8 cellular contexts compared by ENCODE assay signal in the genomic region with DNA sequence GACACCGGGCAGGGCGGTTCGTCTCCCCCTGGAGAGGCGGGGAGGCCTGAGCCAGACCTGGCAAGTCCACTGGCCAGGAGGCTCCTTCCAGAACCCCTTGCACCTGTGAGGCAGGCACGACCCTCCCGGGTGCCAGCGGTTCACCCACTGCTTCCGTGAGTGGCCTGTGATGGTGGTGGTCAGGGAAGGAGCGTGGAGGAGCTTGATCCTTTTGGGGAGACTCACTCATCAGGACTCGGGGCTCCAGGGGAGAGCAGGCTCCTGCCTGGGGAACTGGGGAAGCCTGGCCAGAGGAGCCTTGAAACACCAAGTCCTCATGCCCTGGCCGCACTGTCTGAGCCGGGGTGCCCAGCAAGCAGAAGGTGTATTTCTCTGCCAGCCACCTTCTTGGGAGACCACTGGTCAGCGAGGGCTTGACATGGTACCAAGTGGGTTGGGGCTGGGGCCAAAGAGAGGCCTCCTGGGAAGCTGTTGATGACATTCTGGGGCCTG. TPM values are rescaled to one million over a fixed set of nuclear protein-coding genes. Genes with fewer than 3 reads are reported as not detected.
DNase-seq lines count a peak whose midpoint lies in the region; FAIRE-seq and TF ChIP-seq lines count a peak whose summit lies in the region.

No MANE protein-coding gene starts in this region.

- DNase-seq in CD14-positive monocyte (ENCODE audit: low spot score), result no peak
- DNase-seq in LNCaP clone FGC (ENCODE audit: low read depth), result no peak
- DNase-seq in neural progenitor cell (ENCODE audit: low spot score), result no peak
- no peak for DNase-seq in HCEC 1CT
- DNase-seq in cerebellar nuclear complex (lab: John Stamatoyannopoulos, UW), result no peak
- DNase-seq in H54 (ENCODE audit: insufficient read length, low spot score), result no peak
- DNase-seq in D721Med (ENCODE audit: insufficient read length, low spot score), result no peak

- H3K9me3 Mint-ChIP-seq in CD14-positive monocyte (peaks cover 0 to 6% (median 0%) of the 10 kb centered on the region in 7 donors), neural progenitor cell (peaks cover 16% of the 10 kb centered on the region)

- intact Hi-C loops in CD14-positive monocyte (cut with micrococcal nuclease), result loop anchor here in 1 of 2 donors (5.0 kb wide), 1 partner anchor 32 kb away; the partner anchor contains the start of gene LAGE3

- H3K79me2 ChIP-seq in neural progenitor cell (ENCODE audit: low read depth), result peaks cover 22% of the 10 kb centered on the region

- H3K4me2 ChIP-seq in neural progenitor cell, result peak overlapping the region; percentile 86

- no peak overlapping the region for H3K27ac ChIP-seq in ectodermal cell (ENCODE audit: insufficient read depth, low read depth, low read length, poor library complexity, severe bottlenecking)
- H3K27ac ChIP-seq in neural progenitor cell, result no peak overlapping the region

- H3F3A ChIP-seq in neural progenitor cell (ENCODE audit: low read depth), result peaks cover 11% of the 10 kb centered on the region

- H3K4me1 ChIP-seq in ectodermal cell (ENCODE audit: control insufficient read depth, insufficient read depth, low read length) (peaks cover 4% of the 10 kb centered on the region), neural progenitor cell (no peaks in the 10 kb centered on the region)

- FAIRE-seq in H54 (lab: Jason Lieb, UNC) (no peak), D721Med (lab: Jason Lieb, UNC) (no peak)

- H3K27me3 Mint-ChIP-seq in CD14-positive monocyte (ENCODE audit: low read depth in 3 of 3), result peaks cover 0 to 13% (median 0%) of the 10 kb centered on the region in 3 donors
- peaks cover 13% of the 10 kb centered on the region for H3K27me3 Mint-ChIP-seq in neural progenitor cell (ENCODE audit: insufficient read depth, low read depth)

- peaks cover 28% of the 10 kb centered on the region for H4K20me1 ChIP-seq in neural progenitor cell (ENCODE audit: low read depth)

- 77 to 81% methylated on average over 13 of the region's 13 CpGs for WGBS in ectodermal cell, 2 experiments

- no peak for TF ChIP-seq POLR2A in H54 (IDR thresholded peaks at IDR 0.05; ENCODE audit: low read depth, low read length)

- H3K4me1 Mint-ChIP-seq in CD14-positive monocyte, result peaks cover 10% of the 10 kb centered on the region
- peaks cover 6% of the 10 kb centered on the region for H3K4me1 Mint-ChIP-seq in neural progenitor cell

- TF ChIP-seq CTCF in CD14-positive monocyte (IDR thresholded peaks at IDR 0.05) (no peak), LNCaP clone FGC (IDR thresholded peaks at IDR 0.05; ENCODE audit: control insufficient read depth, extremely low read depth, insufficient read depth) (no peak), neural progenitor cell (IDR thresholded peaks at IDR 0.05) (no peak), D721Med (IDR thresholded peaks at IDR 0.05; ENCODE audit: insufficient read depth, missing control alignments) (no peak)

- H3K9me3 ChIP-seq in ectodermal cell (ENCODE audit: control insufficient read depth, low read length) (no peaks in the 10 kb centered on the region), neural progenitor cell (ENCODE audit: low read depth) (no peaks in the 10 kb centered on the region)

- H3K27me3 ChIP-seq in ectodermal cell (ENCODE audit: control insufficient read depth, insufficient read depth, low read length, poor library complexity, severe bottlenecking) (no peaks in the 10 kb centered on the region), neural progenitor cell (no peaks in the 10 kb centered on the region)

- H3K27ac Mint-ChIP-seq in CD14-positive monocyte (peak overlapping the region in 6 of 7 donors; percentile 15 to 40 (median 32)), neural progenitor cell (no peak overlapping the region)

- H3K36me3 ChIP-seq in ectodermal cell (ENCODE audit: control insufficient read depth, insufficient read depth, low read length) (no peaks in the 10 kb centered on the region), neural progenitor cell (no peaks in the 10 kb centered on the region)

- H3K36me3 Mint-ChIP-seq in CD14-positive monocyte (peaks cover 54 to 68% of the 10 kb centered on the region in 2 donors), neural progenitor cell (peaks cover 7% of the 10 kb centered on the region)

- H3K4me3 ChIP-seq in LNCaP clone FGC (ENCODE audit: low read depth, low read length) (peak overlapping the region; percentile 70), ectodermal cell (ENCODE audit: insufficient read depth, low read depth, low read length) (peak overlapping the region; percentile 57), neural progenitor cell (peak overlapping the region; percentile 64)

- H3K4me3 Mint-ChIP-seq in CD14-positive monocyte (peak overlapping the region; percentile 50 to 51), neural progenitor cell (peak overlapping the region; percentile 30)

- H2AFZ ChIP-seq in neural progenitor cell (replicated peaks), result no peak overlapping the region

- no peak overlapping the region for H3K9ac ChIP-seq in neural progenitor cell

RNA-seq across cellular contexts. Expression of gene FAM50A, which starts 0.9 kb away (rescaled TPM):
- 10 to 100 TPM; 23.9 to 46.4 TPM for polyA plus RNA-seq in CD14-positive monocyte
- 74.1 TPM for polyA plus RNA-seq in ectodermal cell (2013, experiment 1 of 4)
- 76.5 TPM for polyA plus RNA-seq in ectodermal cell (2013, experiment 2 of 4)
- polyA plus RNA-seq in ectodermal cell (2013, experiment 3 of 4), result 65.1 TPM
- polyA plus RNA-seq in ectodermal cell (2013, experiment 4 of 4), result 71.0 TPM
- 30.4 and 36.3 TPM in 2 replicates for total RNA-seq in neural progenitor cell (ENCODE audit: low replicate concordance)

RNA-seq across cellular contexts. Expression of gene GDI1, which starts 7.8 kb away (rescaled TPM):
- 10 to 100 TPM; 15.8 to 21.3 TPM for polyA plus RNA-seq in CD14-positive monocyte
- polyA plus RNA-seq in ectodermal cell (2013, experiment 1 of 4), result 201 TPM
- polyA plus RNA-seq in ectodermal cell (2013, experiment 2 of 4), result 188 TPM
- 170 TPM for polyA plus RNA-seq in ectodermal cell (2013, experiment 3 of 4)
- 203 TPM for polyA plus RNA-seq in ectodermal cell (2013, experiment 4 of 4)
- 119 and 244 TPM in 2 replicates for total RNA-seq in neural progenitor cell (ENCODE audit: low replicate concordance)

RNA-seq across cellular contexts. Expression of gene PLXNA3, which starts 13.3 kb away (rescaled TPM):
- polyA plus RNA-seq in CD14-positive monocyte, result under 1 TPM in 1 of 2 donors, not detected in 1; 0.02 TPM
- 40.9 TPM for polyA plus RNA-seq in ectodermal cell (2013, experiment 1 of 4)
- 30.1 TPM for polyA plus RNA-seq in ectodermal cell (2013, experiment 2 of 4)
- 34.6 TPM for polyA plus RNA-seq in ectodermal cell (2013, experiment 3 of 4)
- 41.1 TPM for polyA plus RNA-seq in ectodermal cell (2013, experiment 4 of 4)
- total RNA-seq in neural progenitor cell (ENCODE audit: low replicate concordance), result 4.3 and 9.6 TPM in 2 replicates

RNA-seq across cellular contexts. Expression of gene ATP6AP1, which starts 16.3 kb away (rescaled TPM):
- polyA plus RNA-seq in CD14-positive monocyte, result 100 to 1,000 TPM; 116 to 145 TPM
- polyA plus RNA-seq in ectodermal cell (2013, experiment 1 of 4), result 77.6 TPM
- 77.4 TPM for polyA plus RNA-seq in ectodermal cell (2013, experiment 2 of 4)
- polyA plus RNA-seq in ectodermal cell (2013, experiment 3 of 4), result 62.4 TPM
- polyA plus RNA-seq in ectodermal cell (2013, experiment 4 of 4), result 74.6 TPM
- 22.6 and 47.4 TPM in 2 replicates for total RNA-seq in neural progenitor cell (ENCODE audit: low replicate concordance)

RNA-seq across cellular contexts. Expression of gene TAFAZZIN, which starts 33.5 kb away (rescaled TPM):
- 10 to 100 TPM; 21.7 to 21.9 TPM for polyA plus RNA-seq in CD14-positive monocyte
- polyA plus RNA-seq in ectodermal cell (2013, experiment 1 of 4), result 42.7 TPM
- polyA plus RNA-seq in ectodermal cell (2013, experiment 2 of 4), result 38.3 TPM
- 40.2 TPM for polyA plus RNA-seq in ectodermal cell (2013, experiment 3 of 4)
- polyA plus RNA-seq in ectodermal cell (2013, experiment 4 of 4), result 47.3 TPM
- 19.8 and 46.5 TPM in 2 replicates for total RNA-seq in neural progenitor cell (ENCODE audit: low replicate concordance)
